In genomic region chr4:79922011-79922410, GRCh38 we compare ENCODE assay signal across 26 cellular contexts.
A peak's percentile ranks its signal among the peaks of the same experiment; 100 is the strongest.
DNase-seq lines count a peak whose midpoint lies in the region; ATAC-seq and TF ChIP-seq lines count a peak whose summit lies in the region.
"Had no signal": no experiment of that assay in that cellular context is flagged by ENCODE, and none has a peak within 500 bp of the region (broad histone marks: within the 10 kb centered on the region; RNA-seq: fewer than 3 reads in every experiment).

No MANE protein-coding gene starts in this region.

- no peak overlapping the region for H4K91ac ChIP-seq in IMR-90 (ENCODE audit: insufficient read depth, low read depth, low read length)

- no peak overlapping the region for H3K23ac ChIP-seq in IMR-90 (ENCODE audit: low read depth, low read length)

- BruUV-seq in IMR-90 (replicated peaks; lab: Mats Ljungman, UMichigan) = no TSS peak

- H3K9me3 Mint-ChIP-seq in mesothelial cell of epicardium = peaks cover 17% of the 10 kb centered on the region
- H3K9me3 Mint-ChIP-seq: CD8-positive, alpha-beta T cell; IgD-negative memory B cell had no signal

- TF ChIP-seq CTCF in IMR-90 (conservative IDR thresholded peaks at IDR 0.05; ENCODE audit: low read depth, low read length) (no peak), epithelial cell of esophagus (IDR thresholded peaks at IDR 0.05; ENCODE audit: insufficient read depth, low read depth, low read length, missing control alignments) (no peak), colonic mucosa (IDR thresholded peaks at IDR 0.05) (no peak), mesothelial cell of epicardium (IDR thresholded peaks at IDR 0.05; ENCODE audit: unreplicated experiment) (no peak)

- no peak overlapping the region for H2BK15ac ChIP-seq in IMR-90 (ENCODE audit: low read depth, low read length)

- H3K4me1 ChIP-seq in IMR-90 (ENCODE audit: control insufficient read depth, insufficient read depth, low read length) = peaks cover 4% of the 10 kb centered on the region; the same call in 1 of the 2 replicates
- H3K4me1 ChIP-seq in colonic mucosa = no peaks in the 10 kb centered on the region

- peaks cover 13% of the 10 kb centered on the region for H3K36me3 Mint-ChIP-seq in mesothelial cell of epicardium
- H3K36me3 Mint-ChIP-seq: CD8-positive, alpha-beta T cell had no signal

- no peak overlapping the region for H3K14ac ChIP-seq in IMR-90 (replicated peaks; ENCODE audit: low read depth, low read length)

- no peak overlapping the region for H2AK5ac ChIP-seq in IMR-90 (ENCODE audit: low read depth, low read length)

- peaks cover 10% of the 10 kb centered on the region for H3K4me1 Mint-ChIP-seq in mesothelial cell of epicardium

- WGBS in IMR-90 (ENCODE audit: extremely low coverage in 2 of 2, insufficient read length in 1 of 2), 2 experiments = no CpG with 5 or more reads among the region's 1 CpG

- TF ChIP-seq RAD21 in IMR-90 (IDR thresholded peaks at IDR 0.05; ENCODE audit: low read length) = no peak

- H2BK120ac ChIP-seq in IMR-90 (ENCODE audit: low read depth, low read length) = no peak overlapping the region

- CTCF ChIA-PET in IMR-90 (lab: Yijun Ruan, JAX) = no interaction called here

- H4K20me1 ChIP-seq in IMR-90 (ENCODE audit: insufficient read depth, low read length) = peaks cover 6% of the 10 kb centered on the region

- H3K27ac Mint-ChIP-seq in mesothelial cell of epicardium = no peak overlapping the region
- H3K27ac Mint-ChIP-seq: B cell; CD8-positive, alpha-beta T cell had no signal

- TF ChIP-seq POLR2A in IMR-90 (IDR thresholded peaks at IDR 0.05; ENCODE audit: low read depth, low read length) = no peak

- no peak overlapping the region for H3K4ac ChIP-seq in IMR-90 (ENCODE audit: low read depth, low read length)

- in situ Hi-C loops in IMR-90 (cut with MboI; ENCODE audit: low sequenced_read_pairs) = no loop called here

- no peak overlapping the region for H2BK5ac ChIP-seq in IMR-90 (ENCODE audit: low read depth, low read length, poor library complexity, severe bottlenecking)

- H3K4me2 ChIP-seq in IMR-90 (ENCODE audit: low read depth, low read length) = no peak overlapping the region; the same call in 1 of the 2 replicates
- H3K4me2 ChIP-seq: KMS-11 had no signal

- no peaks in the 10 kb centered on the region for H3K9me1 ChIP-seq in IMR-90 (ENCODE audit: insufficient read depth, low read length)

- no peaks in the 10 kb centered on the region for H3K27me3 ChIP-seq in IMR-90 (ENCODE audit: control insufficient read depth, insufficient read depth, low read length)
- no peaks in the 10 kb centered on the region for H3K27me3 ChIP-seq in colonic mucosa

- peak; percentile 4 for DNase-seq in NCI-H345 (lab: John Stamatoyannopoulos, UW)
- DNase-seq in NCI-H345 treated with DMSO at 0.1 percent for 48 hours (lab: John Stamatoyannopoulos, UW; ENCODE audit: unreplicated experiment) = no peak
- DNase-seq in IMR-90 = peak; percentile 10
- peak; percentile 17 for DNase-seq in NCI-H2171 treated with DMSO at 0.1 percent for 48 hours (lab: John Stamatoyannopoulos, UW)
- DNase-seq in epithelial cell of esophagus (ENCODE audit: low read depth) = peak; percentile 32
- DNase-seq in colonic mucosa = no peak
- no peak for DNase-seq in mesothelial cell of epicardium (ENCODE audit: low spot score in 2 of 2, unreplicated experiment in 2 of 2)
- DNase-seq in retina = no peak
- DNase-seq: CD8-positive, alpha-beta T cell; DMS79 treated with DMSO at 0.1 percent for 48 hours; GF-D8; HCEC 1CT; MM.1S; NCI-H1092; NCI-H1417 treated with DMSO at 0.1 percent for 48 hours; NCI-H187 treated with DMSO at 0.1 percent for 48 hours; NCI-H2227 treated with DMSO at 0.1 percent for 48 hours; NCI-H510A treated with DMSO at 0.1 percent for 48 hours; SHP77 had no signal

- H3K27ac ChIP-seq in IMR-90 (ENCODE audit: insufficient read depth, low read length) (no peak overlapping the region), colonic mucosa (no peak overlapping the region)
- H3K27ac ChIP-seq: 22Rv1, C4-2B, KMS-11, RWPE1 had no signal

- H4K8ac ChIP-seq in IMR-90 (ENCODE audit: low read depth in 2 of 2, low read length in 2 of 2) = no peak overlapping the region

- ATAC-seq in IMR-90 (ENCODE audit: low read depth) = peak; percentile 32; the same call in 1 of the 2 replicates
- ATAC-seq: CD8-positive, alpha-beta T cell; Panc1 had no signal

- H2AK9ac ChIP-seq in IMR-90 (replicated peaks; ENCODE audit: low read depth, low read length, poor library complexity) = no peak overlapping the region

- H3K18ac ChIP-seq in IMR-90 (ENCODE audit: low read depth, low read length) = no peak overlapping the region

- H3K27me3 Mint-ChIP-seq in mesothelial cell of epicardium (ENCODE audit: low read depth) = no peaks in the 10 kb centered on the region
- H3K27me3 Mint-ChIP-seq: B cell, IgD-negative memory B cell had no signal

- H3K9me3 ChIP-seq in IMR-90 (ENCODE audit: control insufficient read depth, insufficient read depth, low read length) = no peaks in the 10 kb centered on the region
- no peaks in the 10 kb centered on the region for H3K9me3 ChIP-seq in colonic mucosa

- H4K5ac ChIP-seq in IMR-90 (ENCODE audit: low read depth, low read length) = no peak overlapping the region

- no peak overlapping the region for H3K4me3 ChIP-seq in IMR-90 (ENCODE audit: insufficient read depth, low read depth, low read length)
- H3K4me3 ChIP-seq in epithelial cell of esophagus (ENCODE audit: low read length) = no peak overlapping the region
- H3K4me3 ChIP-seq in colonic mucosa = no peak overlapping the region

- H3K4me3 Mint-ChIP-seq in mesothelial cell of epicardium = no peak overlapping the region
- H3K4me3 Mint-ChIP-seq: B cell; CD8-positive, alpha-beta T cell; IgD-negative memory B cell had no signal

- intact Hi-C loops in IMR-90 (cut with micrococcal nuclease) = no loop called here
- intact Hi-C loops in colonic mucosa (cut with DNase I) = no loop called here

- H3K56ac ChIP-seq in IMR-90 (ENCODE audit: extremely low read depth, insufficient read depth, low read length) = no peak overlapping the region

- peaks cover 7 to 20% of the 10 kb centered on the region in 2 experiments; a peak in 3 of 4 replicates for H3K79me1 ChIP-seq in IMR-90 (ENCODE audit: low read depth in 1 of 2, low read length in 2 of 2)

- POLR2A ChIA-PET in IMR-90 (lab: Charles Lee; ENCODE audit: unreplicated experiment) = no interaction called here

- peaks cover 2% of the 10 kb centered on the region; the same call in 1 of the 2 replicates for H3K36me3 ChIP-seq in IMR-90 (ENCODE audit: control insufficient read depth, insufficient read depth, low read length)
- H3K36me3 ChIP-seq in colonic mucosa = no peaks in the 10 kb centered on the region

- dilution Hi-C loops in IMR-90 (cut with HindIII; ENCODE audit: low sequenced_read_pairs, unreplicated experiment) = no loop called here

- no peak overlapping the region for H2BK20ac ChIP-seq in IMR-90 (ENCODE audit: low read depth, low read length)

- H3K9ac ChIP-seq in IMR-90 (ENCODE audit: low read depth, low read length) = no peak overlapping the region
- H3K9ac ChIP-seq in colonic mucosa (ENCODE audit: low read depth in 2 of 2, low read length in 2 of 2) = no peak overlapping the region
- H3K9ac ChIP-seq: KMS-11 had no signal

- H2AFZ ChIP-seq in IMR-90 (replicated peaks; ENCODE audit: low read length, poor library complexity) = no peak overlapping the region

TF ChIP-seq in IMR-90, 13 proteins besides CTCF, POLR2A, EP300 and RAD21:
- TF ChIP-seq CEBPB (IDR thresholded peaks at IDR 0.05; ENCODE audit: low read depth, low read length) (no peak), CHD1 (IDR thresholded peaks at IDR 0.05; ENCODE audit: low read depth, low read length) (no peak), ELK1 (IDR thresholded peaks at IDR 0.05; ENCODE audit: borderline replicate concordance, low read depth, low read length) (no peak)

Comparison
In these comparisons a context has a peak if more than half of its experiments do, and no peak if none do; other contexts are left out.
1. DNase-seq: peak in NCI-H345 (single experiment), IMR-90 (single experiment), NCI-H2171 treated with DMSO at 0.1 percent for 48 hours (single experiment) and epithelial cell of esophagus (single experiment); none in NCI-H345 treated with DMSO at 0.1 percent for 48 hours (single experiment), colonic mucosa (single experiment), mesothelial cell of epicardium (0 of 2) and retina (single experiment).